ENCODE assay signal across 24 cellular contexts in genomic region chr3:53089511-53089910, GRCh38. TPM values are rescaled to one million over a fixed set of nuclear protein-coding genes. Genes with fewer than 3 reads are reported as not detected.
DNase-seq lines count a peak whose midpoint lies in the region; ATAC-seq and TF ChIP-seq lines count a peak whose summit lies in the region.
"Had no signal": no experiment of that assay in that cellular context is flagged by ENCODE, and none has a peak within 500 bp of the region (broad histone marks: within the 10 kb centered on the region; RNA-seq: fewer than 3 reads in every experiment).

No MANE protein-coding gene starts in this region.

- H3K9me3 Mint-ChIP-seq in activated naive CD4-positive, alpha-beta T cell treated with anti-CD3 and anti-CD28 coated beads, Interleukin-2, amount 10 ng/mL, durations not matched to agents 7 days and 5 days = no peaks in the 10 kb centered on the region
- H3K9me3 Mint-ChIP-seq in dendritic cell treated with granulocyte-macrophage colony-stimulating factor and Interleukin-4, amounts not matched to agents 40 ng/mL and 50 ng/mL, for 4 days = no peaks in the 10 kb centered on the region
- H3K9me3 Mint-ChIP-seq in activated CD4-positive, alpha-beta memory T cell treated with anti-CD3 and anti-CD28 coated beads for 36 hours = no peaks in the 10 kb centered on the region
- H3K9me3 Mint-ChIP-seq: activated naive CD8-positive, alpha-beta T cell treated with anti-CD3 and anti-CD28 coated beads, Interleukin-2, amount 50 U/mL, for 24 hours; activated T-helper 1 cell treated with anti-CD3 and anti-CD28 coated beads, Interleukin-12 subunit alpha, Interleukin-12 subunit beta, Interleukin-2, Interleukin-4 antibody, amounts not matched to agents 30 ng/mL and 10 ng/mL and 1 ng/mL, durations not matched to agents 14 hours and 24 hours and 36 hours; effector memory CD8-positive, alpha-beta T cell; naive thymus-derived CD8-positive, alpha-beta T cell had no signal

- peaks cover 66% of the 10 kb centered on the region for H3K4me1 ChIP-seq in left ventricle myocardium inferior
- H3K4me1 ChIP-seq in sigmoid colon = peaks cover 0 to 1% (median 0%) of the 10 kb centered on the region in 4 donors
- H3K4me1 ChIP-seq: A549, parathyroid adenoma had no signal

- TF ChIP-seq EP300 in sigmoid colon (IDR thresholded peaks at IDR 0.05) = no peak

- H3K27me3 ChIP-seq in left ventricle myocardium inferior (ENCODE audit: low read depth) (no peaks in the 10 kb centered on the region), sigmoid colon (no peaks in the 10 kb centered on the region)
- H3K27me3 ChIP-seq: BLaER1, hepatocyte had no signal

- POLR2A ChIA-PET in activated CD4-positive, alpha-beta memory T cell treated with anti-CD3 and anti-CD28 coated beads for 36 hours (lab: Charles Lee) = no interaction called here

- DNase-seq in activated naive CD4-positive, alpha-beta T cell treated with anti-CD3 and anti-CD28 coated beads, Interleukin-2, amount 10 ng/mL, durations not matched to agents 7 days and 5 days = no peak
- no peak for DNase-seq in activated naive CD4-positive, alpha-beta T cell treated with anti-CD3 and anti-CD28 coated beads, Interleukin-2, amount 50 U/mL, for 16 hours
- DNase-seq in left ventricle myocardium inferior = peak; percentile 74
- DNase-seq in substantia nigra (lab: John Stamatoyannopoulos, UW) = peak in 25 of 49 donors; percentile 11 to 59 (median 33)
- no peak for DNase-seq in sigmoid colon
- no peak for DNase-seq in activated CD4-positive, alpha-beta memory T cell treated with anti-CD3 and anti-CD28 coated beads for 36 hours
- DNase-seq: activated CD4-positive, CD25-positive, alpha-beta regulatory T cell; activated naive CD8-positive, alpha-beta T cell treated with anti-CD3 and anti-CD28 coated beads, Interleukin-2, amount 50 U/mL, for 24 hours; effector memory CD8-positive, alpha-beta T cell; islet precursor cell; mesenchymal stem cell; naive thymus-derived CD8-positive, alpha-beta T cell; NCI-H1417 treated with DMSO at 0.1 percent for 48 hours; NCI-H526; stimulated activated CD4-positive, alpha-beta T cell treated with anti-CD3 and anti-CD28 coated beads, Interleukin-2, amount 100 ng/mL, for 48 hours had no signal

- TF ChIP-seq POLR2A in sigmoid colon (IDR thresholded peaks at IDR 0.05) = no peak

- CTCF ChIA-PET in activated naive CD4-positive, alpha-beta T cell treated with anti-CD3 and anti-CD28 coated beads, Interleukin-2, amount 10 ng/mL, durations not matched to agents 7 days and 5 days (lab: Charles Lee) = interaction anchor here (1.3 kb wide), 1 partner anchor 20 kb away, joined by 3 read pairs; no protein-coding TSS in a partner anchor
- CTCF ChIA-PET in activated CD4-positive, alpha-beta memory T cell treated with anti-CD3 and anti-CD28 coated beads for 36 hours (lab: Charles Lee) = no interaction called here

- peak; percentile 17 for TF ChIP-seq CTCF in left ventricle myocardium inferior (IDR thresholded peaks at IDR 0.05; ENCODE audit: borderline replicate concordance)
- TF ChIP-seq CTCF in sigmoid colon (IDR thresholded peaks at IDR 0.05) = no peak

- H3K9me3 ChIP-seq in left ventricle myocardium inferior (replicated peaks) = no peaks in the 10 kb centered on the region
- H3K9me3 ChIP-seq in sigmoid colon = no peaks in the 10 kb centered on the region
- H3K9me3 ChIP-seq: A549, BLaER1 had no signal

- H3K36me3 ChIP-seq in left ventricle myocardium inferior = peaks cover 37% of the 10 kb centered on the region
- H3K36me3 ChIP-seq in sigmoid colon = peaks cover 0 to 49% (median 16%) of the 10 kb centered on the region in 4 donors

- no peak for ATAC-seq in HG03520 (IDR thresholded peaks at IDR 0.05; ENCODE audit: unreplicated experiment)
- ATAC-seq: A549; activated naive CD8-positive, alpha-beta T cell treated with anti-CD3 and anti-CD28 coated beads, Interleukin-2, amount 50 U/mL, for 24 hours; effector memory CD8-positive, alpha-beta T cell; HepG2; naive thymus-derived CD8-positive, alpha-beta T cell had no signal

- H3K4me3 Mint-ChIP-seq in activated naive CD4-positive, alpha-beta T cell treated with anti-CD3 and anti-CD28 coated beads, Interleukin-2, amount 10 ng/mL, durations not matched to agents 7 days and 5 days = no peak overlapping the region
- H3K4me3 Mint-ChIP-seq in dendritic cell treated with granulocyte-macrophage colony-stimulating factor and Interleukin-4, amounts not matched to agents 40 ng/mL and 50 ng/mL, for 4 days = no peak overlapping the region
- no peak overlapping the region for H3K4me3 Mint-ChIP-seq in activated CD4-positive, alpha-beta memory T cell treated with anti-CD3 and anti-CD28 coated beads for 36 hours
- H3K4me3 Mint-ChIP-seq: activated naive CD8-positive, alpha-beta T cell treated with anti-CD3 and anti-CD28 coated beads, Interleukin-2, amount 50 U/mL, for 24 hours; activated T-helper 1 cell treated with anti-CD3 and anti-CD28 coated beads, Interleukin-12 subunit alpha, Interleukin-12 subunit beta, Interleukin-2, Interleukin-4 antibody, amounts not matched to agents 30 ng/mL and 10 ng/mL and 1 ng/mL, durations not matched to agents 14 hours and 24 hours and 36 hours; effector memory CD8-positive, alpha-beta T cell; naive thymus-derived CD8-positive, alpha-beta T cell had no signal

- H3K27ac ChIP-seq in left ventricle myocardium inferior (replicated peaks) (peak overlapping the region; percentile 81), substantia nigra (ENCODE audit: low read depth, low read length, poor library complexity, severe bottlenecking) (no peak overlapping the region), sigmoid colon (no peak overlapping the region)
- H3K27ac ChIP-seq: A549, BLaER1, hepatocyte, parathyroid adenoma, skin epidermis had no signal

- intact Hi-C loops in dendritic cell treated with granulocyte-macrophage colony-stimulating factor and Interleukin-4, amounts not matched to agents 40 ng/mL and 50 ng/mL, for 4 days (cut with micrococcal nuclease) = no loop called here
- intact Hi-C loops in left ventricle myocardium inferior (cut with micrococcal nuclease) (no loop called here), sigmoid colon (cut with DNase I) (no loop called here)
- intact Hi-C loops in activated CD4-positive, alpha-beta memory T cell treated with anti-CD3 and anti-CD28 coated beads for 36 hours (cut with micrococcal nuclease) = no loop called here

- no peaks in the 10 kb centered on the region for H3K4me1 Mint-ChIP-seq in activated naive CD4-positive, alpha-beta T cell treated with anti-CD3 and anti-CD28 coated beads, Interleukin-2, amount 10 ng/mL, durations not matched to agents 7 days and 5 days
- H3K4me1 Mint-ChIP-seq in dendritic cell treated with granulocyte-macrophage colony-stimulating factor and Interleukin-4, amounts not matched to agents 40 ng/mL and 50 ng/mL, for 4 days (ENCODE audit: low read depth) = peaks cover 52% of the 10 kb centered on the region
- peaks cover under 1% of the 10 kb centered on the region for H3K4me1 Mint-ChIP-seq in activated CD4-positive, alpha-beta memory T cell treated with anti-CD3 and anti-CD28 coated beads for 36 hours (ENCODE audit: low read depth)

- WGBS in sigmoid colon, 2 donors = 92 to 95% methylated on average over 6 of the region's 6 CpGs

- H3K27me3 Mint-ChIP-seq in activated naive CD4-positive, alpha-beta T cell treated with anti-CD3 and anti-CD28 coated beads, Interleukin-2, amount 10 ng/mL, durations not matched to agents 7 days and 5 days = no peaks in the 10 kb centered on the region
- no peaks in the 10 kb centered on the region for H3K27me3 Mint-ChIP-seq in dendritic cell treated with granulocyte-macrophage colony-stimulating factor and Interleukin-4, amounts not matched to agents 40 ng/mL and 50 ng/mL, for 4 days
- H3K27me3 Mint-ChIP-seq in activated CD4-positive, alpha-beta memory T cell treated with anti-CD3 and anti-CD28 coated beads for 36 hours = no peaks in the 10 kb centered on the region
- H3K27me3 Mint-ChIP-seq: activated naive CD8-positive, alpha-beta T cell treated with anti-CD3 and anti-CD28 coated beads, Interleukin-2, amount 50 U/mL, for 24 hours; effector memory CD8-positive, alpha-beta T cell; naive thymus-derived CD8-positive, alpha-beta T cell had no signal

- H3K4me3 ChIP-seq in left ventricle myocardium inferior (no peak overlapping the region), sigmoid colon (no peak overlapping the region)
- H3K4me3 ChIP-seq: A549, BLaER1, hepatocyte, skin epidermis had no signal

- H3K27ac Mint-ChIP-seq in activated naive CD4-positive, alpha-beta T cell treated with anti-CD3 and anti-CD28 coated beads, Interleukin-2, amount 10 ng/mL, durations not matched to agents 7 days and 5 days = peak overlapping the region; percentile 37
- H3K27ac Mint-ChIP-seq in dendritic cell treated with granulocyte-macrophage colony-stimulating factor and Interleukin-4, amounts not matched to agents 40 ng/mL and 50 ng/mL, for 4 days = peak overlapping the region; percentile 71
- no peak overlapping the region for H3K27ac Mint-ChIP-seq in activated CD4-positive, alpha-beta memory T cell treated with anti-CD3 and anti-CD28 coated beads for 36 hours
- H3K27ac Mint-ChIP-seq: activated naive CD8-positive, alpha-beta T cell treated with anti-CD3 and anti-CD28 coated beads, Interleukin-2, amount 50 U/mL, for 24 hours; activated T-helper 1 cell treated with anti-CD3 and anti-CD28 coated beads, Interleukin-12 subunit alpha, Interleukin-12 subunit beta, Interleukin-2, Interleukin-4 antibody, amounts not matched to agents 30 ng/mL and 10 ng/mL and 1 ng/mL, durations not matched to agents 14 hours and 24 hours and 36 hours had no signal

- peaks cover 35% of the 10 kb centered on the region for H3K36me3 Mint-ChIP-seq in activated naive CD4-positive, alpha-beta T cell treated with anti-CD3 and anti-CD28 coated beads, Interleukin-2, amount 10 ng/mL, durations not matched to agents 7 days and 5 days
- peaks cover 72% of the 10 kb centered on the region for H3K36me3 Mint-ChIP-seq in dendritic cell treated with granulocyte-macrophage colony-stimulating factor and Interleukin-4, amounts not matched to agents 40 ng/mL and 50 ng/mL, for 4 days (ENCODE audit: low read depth)
- H3K36me3 Mint-ChIP-seq in activated CD4-positive, alpha-beta memory T cell treated with anti-CD3 and anti-CD28 coated beads for 36 hours = peaks cover 12% of the 10 kb centered on the region

RNA-seq across cellular contexts. Expression of gene RFT1, which starts 40.7 kb away (rescaled TPM):
- total RNA-seq in left ventricle myocardium inferior = 9.4 TPM
- total RNA-seq in sigmoid colon = 1 to 10 TPM; 4.3 to 8.1 (median 6.9) TPM
- polyA plus RNA-seq in sigmoid colon = 10 to 100 TPM in 1 of 3 donors, 1 to 10 TPM in 2; 3.0 to 13.2 (median 3.0) TPM
- 10 to 100 TPM; 35.0 to 38.2 TPM for total RNA-seq in activated CD4-positive, alpha-beta memory T cell treated with anti-CD3 and anti-CD28 coated beads for 36 hours

RNA-seq across cellular contexts. Expression of gene SFMBT1, which starts 43.6 kb away (rescaled TPM):
- total RNA-seq in left ventricle myocardium inferior (15.9 TPM), sigmoid colon (10 to 100 TPM; 10.2 to 16.1 (median 14.9) TPM)
- 1 to 10 TPM; 4.8 to 7.3 (median 6.9) TPM for polyA plus RNA-seq in sigmoid colon
- total RNA-seq in activated CD4-positive, alpha-beta memory T cell treated with anti-CD3 and anti-CD28 coated beads for 36 hours = 10 to 100 TPM; 22.1 to 22.8 TPM

Comparison
In these comparisons a context has a peak if more than half of its experiments do, and no peak if none do; other contexts are left out.
1. DNase-seq: peak in left ventricle myocardium inferior (single experiment) and substantia nigra (25 of 49); none in activated naive CD4-positive, alpha-beta T cell treated with anti-CD3 and anti-CD28 coated beads, Interleukin-2, amount 10 ng/mL, durations not matched to agents 7 days and 5 days (single experiment), activated naive CD4-positive, alpha-beta T cell treated with anti-CD3 and anti-CD28 coated beads, Interleukin-2, amount 50 U/mL, for 16 hours (single experiment), sigmoid colon (single experiment) and activated CD4-positive, alpha-beta memory T cell treated with anti-CD3 and anti-CD28 coated beads for 36 hours (single experiment).